1 cellular context compared by ENCODE assay signal in the genomic region with DNA sequence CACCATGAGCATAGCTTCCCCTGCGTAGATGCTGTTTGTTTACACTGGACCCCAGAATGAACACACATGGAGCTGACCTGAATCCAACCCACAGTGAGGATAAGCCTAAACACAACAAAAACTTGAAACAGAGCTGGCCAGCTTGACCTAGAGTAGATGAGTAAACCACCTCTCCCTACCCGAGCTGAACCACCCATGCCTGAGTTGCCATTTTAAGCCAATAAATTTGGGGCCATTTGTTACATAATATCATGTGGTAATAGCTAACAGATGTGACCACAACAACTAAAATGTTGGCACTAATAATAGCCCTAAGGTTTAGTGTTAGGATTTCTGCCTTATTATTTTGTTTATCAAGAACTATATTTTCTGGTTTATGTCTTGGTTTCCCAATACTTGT.
TF ChIP-seq lines count a peak whose summit lies in the region.

No MANE protein-coding gene starts in this region.

TF ChIP-seq in H1, 55 proteins besides CTCF, POLR2A, EP300 and RAD21 (continued from another document):
- no peak for TF ChIP-seq BCL11A (IDR thresholded peaks at IDR 0.05; ENCODE audit: low read depth in 2 of 2, low read length in 2 of 2)
- no peak for TF ChIP-seq SRF (IDR thresholded peaks at IDR 0.05; ENCODE audit: low read depth, low read length)
- no peak for TF ChIP-seq TAF7 (optimal IDR thresholded peaks at IDR 0.05; ENCODE audit: borderline replicate concordance, low read depth, low read length)
- TF ChIP-seq, protein P1, sequence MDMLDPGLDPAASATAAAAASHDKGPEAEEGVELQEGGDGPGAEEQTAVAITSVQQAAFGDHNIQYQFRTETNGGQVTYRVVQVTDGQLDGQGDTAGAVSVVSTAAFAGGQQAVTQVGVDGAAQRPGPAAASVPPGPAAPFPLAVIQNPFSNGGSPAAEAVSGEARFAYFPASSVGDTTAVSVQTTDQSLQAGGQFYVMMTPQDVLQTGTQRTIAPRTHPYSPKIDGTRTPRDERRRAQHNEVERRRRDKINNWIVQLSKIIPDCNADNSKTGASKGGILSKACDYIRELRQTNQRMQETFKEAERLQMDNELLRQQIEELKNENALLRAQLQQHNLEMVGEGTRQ (IDR thresholded peaks at IDR 0.05; ENCODE audit: low read length): no peak
- no peak for TF ChIP-seq ZNF274 (IDR thresholded peaks at IDR 0.05; ENCODE audit: borderline replicate concordance, extremely low read depth, low read length)
- TF ChIP-seq, protein P2, sequence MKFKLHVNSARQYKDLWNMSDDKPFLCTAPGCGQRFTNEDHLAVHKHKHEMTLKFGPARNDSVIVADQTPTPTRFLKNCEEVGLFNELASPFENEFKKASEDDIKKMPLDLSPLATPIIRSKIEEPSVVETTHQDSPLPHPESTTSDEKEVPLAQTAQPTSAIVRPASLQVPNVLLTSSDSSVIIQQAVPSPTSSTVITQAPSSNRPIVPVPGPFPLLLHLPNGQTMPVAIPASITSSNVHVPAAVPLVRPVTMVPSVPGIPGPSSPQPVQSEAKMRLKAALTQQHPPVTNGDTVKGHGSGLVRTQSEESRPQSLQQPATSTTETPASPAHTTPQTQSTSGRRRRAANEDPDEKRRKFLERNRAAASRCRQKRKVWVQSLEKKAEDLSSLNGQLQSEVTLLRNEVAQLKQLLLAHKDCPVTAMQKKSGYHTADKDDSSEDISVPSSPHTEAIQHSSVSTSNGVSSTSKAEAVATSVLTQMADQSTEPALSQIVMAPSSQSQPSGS (IDR thresholded peaks at IDR 0.05; ENCODE audit: low read length): no peak
